25 cellular contexts compared by ENCODE assay signal in genomic region chr4:150773032-150773431, GRCh38.
"Had no signal": no experiment of that assay in that cellular context is flagged by ENCODE, and none has a peak within 500 bp of the region (broad histone marks: within the 10 kb centered on the region; RNA-seq: fewer than 3 reads in every experiment).

No MANE protein-coding gene starts in this region.

- H3K9me3 Mint-ChIP-seq: naive thymus-derived CD8-positive, alpha-beta T cell; natural killer cell treated with Interleukin-12 subunit alpha and Interleukin-12 subunit beta and Interleukin-15 and Interleukin-18, amount 100 ng/mL, for 72 hours; nephron progenitor cell; neural crest cell; stimulated activated effector memory CD8-positive, alpha-beta T cell treated with anti-CD3 and anti-CD28 coated beads, Interleukin-12 subunit alpha, Interleukin-12 subunit beta, amount 100 ng/mL, for 72 hours; stimulated activated naive B cell treated with anti-CD40 and anti-IgM and Interleukin-4, amounts not matched to agents 10 μg/mL and 1 μg/mL and 100 μg/mL, for 72 hours; stimulated activated naive CD8-positive, alpha-beta T cell treated with anti-CD3 and anti-CD28 coated beads, Interleukin-15, Interleukin-2, amounts not matched to agents 100 ng/mL and 50 ng/mL, for 24 hours had no signal

- H3K4me3 Mint-ChIP-seq: naive thymus-derived CD8-positive, alpha-beta T cell; natural killer cell treated with Interleukin-12 subunit alpha and Interleukin-12 subunit beta and Interleukin-15 and Interleukin-18, amount 100 ng/mL, for 72 hours; nephron progenitor cell; neural crest cell; stimulated activated effector memory CD8-positive, alpha-beta T cell treated with anti-CD3 and anti-CD28 coated beads, Interleukin-12 subunit alpha, Interleukin-12 subunit beta, amount 100 ng/mL, for 72 hours; stimulated activated naive B cell treated with anti-CD40 and anti-IgM and Interleukin-4, amounts not matched to agents 10 μg/mL and 1 μg/mL and 100 μg/mL, for 72 hours; stimulated activated naive CD8-positive, alpha-beta T cell treated with anti-CD3 and anti-CD28 coated beads, Interleukin-15, Interleukin-2, amounts not matched to agents 100 ng/mL and 50 ng/mL, for 24 hours had no signal

- H3K27me3 Mint-ChIP-seq: naive thymus-derived CD8-positive, alpha-beta T cell; natural killer cell treated with Interleukin-12 subunit alpha and Interleukin-12 subunit beta and Interleukin-15 and Interleukin-18, amount 100 ng/mL, for 72 hours; progenitor cell of endocrine pancreas; stimulated activated naive B cell treated with anti-CD40 and anti-IgM and Interleukin-4, amounts not matched to agents 10 μg/mL and 1 μg/mL and 100 μg/mL, for 72 hours; stimulated activated naive CD8-positive, alpha-beta T cell treated with anti-CD3 and anti-CD28 coated beads, Interleukin-15, Interleukin-2, amounts not matched to agents 100 ng/mL and 50 ng/mL, for 24 hours had no signal

- DNase-seq: naive thymus-derived CD8-positive, alpha-beta T cell; nephron progenitor cell; nucleus accumbens; pancreas; psoas muscle; right cardiac atrium; right lobe of liver; sigmoid colon; small intestine; stimulated activated CD4-positive, alpha-beta T cell treated with anti-CD3 and anti-CD28 coated beads, Interleukin-15, amount 100 ng/mL, for 24 hours; stimulated activated CD4-positive, alpha-beta T cell treated with anti-CD3 and anti-CD28 coated beads, Interleukin-2, amount 100 ng/mL, for 24 hours; stimulated activated CD4-positive, alpha-beta T cell treated with anti-CD3 and anti-CD28 coated beads, Interleukin-2, amount 100 ng/mL, for 48 hours; stimulated activated CD4-positive, alpha-beta T cell treated with anti-CD3 and anti-CD28 coated beads, Interleukin-4, amount 100 ng/mL, for 24 hours; stimulated activated naive B cell treated with anti-CD40 and anti-IgM and Interleukin-4, amounts not matched to agents 10 μg/mL and 1 μg/mL and 100 μg/mL, for 72 hours; stimulated activated naive CD4-positive, alpha-beta T cell treated with Interleukin-2 at 50 U/mL for 16 hours; stomach; thyroid gland; trophoblast cell; upper lobe of left lung; uterus had no signal

- H3K27ac Mint-ChIP-seq: naive thymus-derived CD8-positive, alpha-beta T cell; natural killer cell treated with Interleukin-12 subunit alpha and Interleukin-12 subunit beta and Interleukin-15 and Interleukin-18, amount 100 ng/mL, for 72 hours; nephron progenitor cell; progenitor cell of endocrine pancreas; stimulated activated effector memory CD8-positive, alpha-beta T cell treated with anti-CD3 and anti-CD28 coated beads, Interleukin-12 subunit alpha, Interleukin-12 subunit beta, amount 100 ng/mL, for 72 hours; stimulated activated naive B cell treated with anti-CD40 and anti-IgM and Interleukin-4, amounts not matched to agents 10 μg/mL and 1 μg/mL and 100 μg/mL, for 72 hours; stimulated activated naive CD8-positive, alpha-beta T cell treated with anti-CD3 and anti-CD28 coated beads, Interleukin-15, Interleukin-2, amounts not matched to agents 100 ng/mL and 50 ng/mL, for 24 hours had no signal

- ATAC-seq: naive thymus-derived CD8-positive, alpha-beta T cell; natural killer cell treated with Interleukin-12 subunit alpha and Interleukin-12 subunit beta and Interleukin-15 and Interleukin-18, amount 100 ng/mL, for 72 hours; psoas muscle; right cardiac atrium; stimulated activated effector memory CD8-positive, alpha-beta T cell treated with anti-CD3 and anti-CD28 coated beads, Interleukin-12 subunit alpha, Interleukin-12 subunit beta, amount 100 ng/mL, for 72 hours; stimulated activated naive B cell treated with anti-CD40 and anti-IgM and Interleukin-4, amounts not matched to agents 10 μg/mL and 1 μg/mL and 100 μg/mL, for 72 hours had no signal
